ENCODE assay signal across 16 cellular contexts in genomic region chr12:111417784-111418593, GRCh38. TPM values are rescaled to one million over a fixed set of nuclear protein-coding genes. Genes with fewer than 3 reads are reported as not detected.
DNase-seq lines count a peak whose midpoint lies in the region; TF ChIP-seq lines count a peak whose summit lies in the region.
"Had no signal": no experiment of that assay in that cellular context is flagged by ENCODE, and none has a peak within 500 bp of the region (broad histone marks: within the 10 kb centered on the region; RNA-seq: fewer than 3 reads in every experiment).

No MANE protein-coding gene starts in this region.

- H3K9me3 Mint-ChIP-seq in HFFc6 = no peaks in the 10 kb centered on the region
- H3K9me3 Mint-ChIP-seq: CD4-positive, alpha-beta T cell; IgD-negative memory B cell had no signal

- peaks cover 11% of the 10 kb centered on the region; the same call in 1 of the 2 replicates for H3F3A ChIP-seq in PC-9 (ENCODE audit: insufficient read depth, low read depth)

- peaks cover 56% of the 10 kb centered on the region for H4K20me1 ChIP-seq in osteoblast (ENCODE audit: insufficient read depth, low read length)
- H4K20me1 ChIP-seq in PC-9 (ENCODE audit: insufficient read depth) = peaks cover 9% of the 10 kb centered on the region; the same call in 1 of the 2 replicates

- H3K9me2 ChIP-seq in PC-9 (ENCODE audit: insufficient read depth) = no peaks in the 10 kb centered on the region

- H3K4me3 ChIP-seq in left ventricle myocardium inferior (no peak overlapping the region), H7 (ENCODE audit: insufficient read depth, low read depth, low read length) (no peak overlapping the region), osteoblast (ENCODE audit: insufficient read depth, low read length) (no peak overlapping the region), PC-9 (no peak overlapping the region)
- H3K4me3 ChIP-seq in effector memory CD4-positive, alpha-beta T cell (ENCODE audit: insufficient read depth, low read depth, low read length, poor library complexity, severe bottlenecking) = no peak overlapping the region
- H3K4me3 ChIP-seq: GM12878, HAP-1 had no signal

- H3K27me3 Mint-ChIP-seq in HFFc6 (ENCODE audit: insufficient read depth) = peaks cover 5% of the 10 kb centered on the region
- H3K27me3 Mint-ChIP-seq: B cell; CD4-positive, alpha-beta T cell; IgD-negative memory B cell had no signal

- no peaks in the 10 kb centered on the region for H3K27me3 ChIP-seq in left ventricle myocardium inferior (ENCODE audit: low read depth)
- no peaks in the 10 kb centered on the region for H3K27me3 ChIP-seq in H7 (ENCODE audit: control insufficient read depth, insufficient read depth, low read length)
- H3K27me3 ChIP-seq in effector memory CD4-positive, alpha-beta T cell (replicated peaks; ENCODE audit: control insufficient read depth, insufficient read depth, low read length, poor library complexity, severe bottlenecking) = no peaks in the 10 kb centered on the region
- H3K27me3 ChIP-seq in osteoblast (ENCODE audit: insufficient read depth, low read length) = no peaks in the 10 kb centered on the region
- H3K27me3 ChIP-seq in PC-9 (ENCODE audit: insufficient read depth, low read depth) = no peaks in the 10 kb centered on the region

- H3K9me3 ChIP-seq in left ventricle myocardium inferior (replicated peaks) (no peaks in the 10 kb centered on the region), osteoblast (ENCODE audit: low read depth, low read length) (no peaks in the 10 kb centered on the region), PC-9 (ENCODE audit: insufficient read depth, low read depth) (no peaks in the 10 kb centered on the region)
- H3K9me3 ChIP-seq in effector memory CD4-positive, alpha-beta T cell (ENCODE audit: control insufficient read depth, low read length) = no peaks in the 10 kb centered on the region
- H3K9me3 ChIP-seq: HAP-1 had no signal

- H3K27ac ChIP-seq in left ventricle myocardium inferior (replicated peaks) (peak overlapping the region; percentile 97), osteoblast (ENCODE audit: low read depth, low read length) (no peak overlapping the region), PC-9 (no peak overlapping the region)
- peak overlapping the region; percentile 13 for H3K27ac ChIP-seq in effector memory CD4-positive, alpha-beta T cell (ENCODE audit: insufficient read depth, low read length, poor library complexity, severe bottlenecking)

- TF ChIP-seq CTCF in left ventricle myocardium inferior (IDR thresholded peaks at IDR 0.05; ENCODE audit: borderline replicate concordance) (no peak), osteoblast (IDR thresholded peaks at IDR 0.05; ENCODE audit: extremely low read depth, low read depth, low read length) (no peak), PC-9 (conservative IDR thresholded peaks at IDR 0.05) (no peak), HFFc6 (IDR thresholded peaks at IDR 0.05) (no peak)

- BruUV-seq in PC-9 (replicated peaks; lab: Mats Ljungman, UMichigan) = no TSS peak

- no peak overlapping the region for H3K4me3 Mint-ChIP-seq in HFFc6
- H3K4me3 Mint-ChIP-seq: B cell; CD4-positive, alpha-beta T cell; IgD-negative memory B cell had no signal

- peaks cover 97% of the 10 kb centered on the region for H3K4me1 ChIP-seq in left ventricle myocardium inferior
- peaks cover 12% of the 10 kb centered on the region for H3K4me1 ChIP-seq in effector memory CD4-positive, alpha-beta T cell (ENCODE audit: control insufficient read depth, insufficient read depth, low read length, poor library complexity, severe bottlenecking)
- H3K4me1 ChIP-seq in osteoblast (ENCODE audit: insufficient read depth, low read length) = peaks cover 16% of the 10 kb centered on the region
- H3K4me1 ChIP-seq in PC-9 (replicated peaks; ENCODE audit: insufficient read depth) = peaks cover 9% of the 10 kb centered on the region

- peaks cover 15% of the 10 kb centered on the region for H3K36me3 Mint-ChIP-seq in HFFc6 (ENCODE audit: low read depth)

- no peak for DNase-seq in left ventricle myocardium inferior
- DNase-seq in cardiac septum (ENCODE audit: low spot score) = no peak
- DNase-seq in H7 = peak; percentile 66
- no peak for DNase-seq in effector memory CD4-positive, alpha-beta T cell
- peak; percentile 36 for DNase-seq in osteoblast (ENCODE audit: insufficient read length, low spot score, missing footprints)
- DNase-seq in PC-9 = no peak
- no peak for DNase-seq in activated CD4-positive, alpha-beta T cell treated with anti-CD3 and anti-CD28 coated beads for 1 hour
- DNase-seq in HFFc6 = no peak
- DNase-seq: C1 segment of cervical spinal cord; Calu3; CD4-positive, alpha-beta T cell; DMS79 had no signal

- CTCF ChIA-PET in PC-9 (lab: Charles Lee) = no interaction called here

- H3K27ac Mint-ChIP-seq in HFFc6 = no peak overlapping the region
- H3K27ac Mint-ChIP-seq: B cell had no signal

- H3K4me2 ChIP-seq in osteoblast (ENCODE audit: insufficient read depth, low read length) (no peak overlapping the region), PC-9 (no peak overlapping the region)

- H3K4me1 Mint-ChIP-seq in HFFc6 (ENCODE audit: low read depth) = peaks cover 28% of the 10 kb centered on the region

- no peak overlapping the region for H2AFZ ChIP-seq in osteoblast (ENCODE audit: low read length)
- no peak overlapping the region for H2AFZ ChIP-seq in PC-9

- intact Hi-C loops in left ventricle myocardium inferior (cut with micrococcal nuclease) = no loop called here
- intact Hi-C loops in cardiac septum (cut with DNase I) = no loop called here
- intact Hi-C loops in PC-9 (cut with micrococcal nuclease; ENCODE audit: unreplicated experiment) = no loop called here

- POLR2A ChIA-PET in PC-9 (lab: Charles Lee; ENCODE audit: unreplicated experiment) = no interaction called here

- H3K79me2 ChIP-seq in osteoblast (ENCODE audit: insufficient read depth, low read length) (peaks cover 94% of the 10 kb centered on the region), PC-9 (ENCODE audit: low read depth) (peaks cover 7% of the 10 kb centered on the region; the same call in 1 of the 2 replicates)

- H3K36me3 ChIP-seq in left ventricle myocardium inferior = peaks cover 52% of the 10 kb centered on the region
- H3K36me3 ChIP-seq in H7 (replicated peaks; ENCODE audit: control insufficient read depth, insufficient read depth, low read length) = peaks cover 5% of the 10 kb centered on the region
- H3K36me3 ChIP-seq in effector memory CD4-positive, alpha-beta T cell (ENCODE audit: control insufficient read depth, insufficient read depth, low read length) = peaks cover 34% of the 10 kb centered on the region
- H3K36me3 ChIP-seq in osteoblast (ENCODE audit: insufficient read depth, low read length) = peaks cover 50% of the 10 kb centered on the region
- no peaks in the 10 kb centered on the region for H3K36me3 ChIP-seq in PC-9 (ENCODE audit: low read depth)

RNA-seq across cellular contexts. Expression of gene SH2B3, which starts 12.3 kb away (rescaled TPM):
- 50.5 TPM for total RNA-seq in left ventricle myocardium inferior
- total RNA-seq in cardiac septum = 33.7 TPM
- 21.8 and 26.8 TPM in 2 replicates for total RNA-seq in H7 (2014; rRNA removed; shearing (Covaris generic))
- total RNA-seq in osteoblast = 32.4 and 51.4 TPM in 2 replicates
- total RNA-seq in PC-9 (2021) = 4.8 and 6.5 TPM in 2 replicates
- total RNA-seq in HFFc6 (2021; fragmentation: NEBNext Ultra II Directional; extraction: Animal tissue kit (Norgen Biotek cat#: 25700)) = 10 to 100 TPM; 54.0 to 80.3 (median 69.8) TPM

RNA-seq across cellular contexts. Expression of gene PHETA1, which starts 49.1 kb away (rescaled TPM):
- 29.8 TPM for total RNA-seq in left ventricle myocardium inferior
- 18.6 TPM for total RNA-seq in cardiac septum
- 7.1 and 10.1 TPM in 2 replicates for total RNA-seq in H7 (2014; rRNA removed; shearing (Covaris generic))
- 8.3 and 9.1 TPM in 2 replicates for total RNA-seq in osteoblast
- 26.2 and 28.5 TPM in 2 replicates for total RNA-seq in PC-9 (2021)
- 10 to 100 TPM; 11.5 to 15.0 (median 14.0) TPM for total RNA-seq in HFFc6 (2021; fragmentation: NEBNext Ultra II Directional; extraction: Animal tissue kit (Norgen Biotek cat#: 25700))

Comparison
In these comparisons a context has a peak if more than half of its experiments do, and no peak if none do; other contexts are left out.
1. DNase-seq: peak in H7 (single experiment) and osteoblast (single experiment); none in left ventricle myocardium inferior (single experiment), cardiac septum (single experiment), effector memory CD4-positive, alpha-beta T cell (0 of 3), PC-9 (0 of 2), activated CD4-positive, alpha-beta T cell treated with anti-CD3 and anti-CD28 coated beads for 1 hour (single experiment) and HFFc6 (single experiment).
2. H3K27ac ChIP-seq: peak in left ventricle myocardium inferior (single experiment) and effector memory CD4-positive, alpha-beta T cell (single experiment); none in osteoblast (single experiment) and PC-9 (single experiment).